In genomic region chrX:15617111-15617510, GRCh38 we compare ENCODE assay signal across 28 cellular contexts. TPM values are rescaled to one million over a fixed set of nuclear protein-coding genes. Genes with fewer than 3 reads are reported as not detected.
"Had no signal": no experiment of that assay in that cellular context is flagged by ENCODE, and none has a peak within 500 bp of the region (broad histone marks: within the 10 kb centered on the region; RNA-seq: fewer than 3 reads in every experiment).

No MANE protein-coding gene starts in this region.

- H3K4me1 Mint-ChIP-seq: activated CD4-positive, alpha-beta memory T cell treated with anti-CD3 and anti-CD28 coated beads, Interleukin-2, amount 10 ng/mL, durations not matched to agents 7 days and 5 days; activated CD4-positive, alpha-beta T cell treated with anti-CD3 and anti-CD28 coated beads for 36 hours; activated naive CD4-positive, alpha-beta T cell treated with anti-CD3 and anti-CD28 coated beads, Interleukin-2, amount 10 ng/mL, durations not matched to agents 7 days and 5 days; activated naive CD8-positive, alpha-beta T cell treated with anti-CD3 and anti-CD28 coated beads for 36 hours; central memory CD8-positive, alpha-beta T cell had no signal

- H3K4me3 Mint-ChIP-seq: activated CD4-positive, alpha-beta memory T cell treated with anti-CD3 and anti-CD28 coated beads, Interleukin-2, amount 10 ng/mL, durations not matched to agents 7 days and 5 days; activated CD4-positive, alpha-beta T cell treated with anti-CD3 and anti-CD28 coated beads for 36 hours; activated naive CD4-positive, alpha-beta T cell treated with anti-CD3 and anti-CD28 coated beads, Interleukin-2, amount 10 ng/mL, durations not matched to agents 7 days and 5 days; activated naive CD8-positive, alpha-beta T cell treated with anti-CD3 and anti-CD28 coated beads for 36 hours; activated T-cell treated with anti-CD3 and anti-CD28 coated beads, Interleukin-2, amount 50 U/mL, for 72 hours; central memory CD8-positive, alpha-beta T cell had no signal

- H3K4me1 ChIP-seq: SJCRH30 had no signal

- H3K4me2 ChIP-seq: SK-N-SH had no signal

- H3K27ac ChIP-seq: RWPE1, SJCRH30, WERI-Rb-1 had no signal

- H3K27me3 Mint-ChIP-seq: activated CD4-positive, alpha-beta T cell treated with anti-CD3 and anti-CD28 coated beads for 36 hours; activated naive CD8-positive, alpha-beta T cell treated with anti-CD3 and anti-CD28 coated beads for 36 hours had no signal

- H3K4me3 ChIP-seq: K562, SJCRH30 had no signal

- H3K9ac ChIP-seq: SK-N-SH had no signal

- H3K36me3 ChIP-seq: SJCRH30, WERI-Rb-1 had no signal

- FAIRE-seq: bronchial epithelial cell, K562 had no signal

- H3K27me3 ChIP-seq: SJCRH30 had no signal

- DNase-seq: activated CD4-positive, alpha-beta memory T cell treated with anti-CD3 and anti-CD28 coated beads, Interleukin-2, amount 10 ng/mL, durations not matched to agents 7 days and 5 days; activated CD4-positive, alpha-beta T cell treated with anti-CD3 and anti-CD28 coated beads for 36 hours; activated CD4-positive, alpha-beta T cell treated with anti-CD3 and anti-CD28 coated beads, Interleukin-2, amount 50 U/mL, for 1 hour; activated CD8-positive, alpha-beta memory T cell treated with anti-CD3 and anti-CD28 coated beads, Interleukin-2, amount 50 U/mL, for 4 hours; activated gamma-delta T cell treated with Interleukin-2 at 50 U/mL for 16 hours; activated naive CD4-positive, alpha-beta T cell treated with anti-CD3 and anti-CD28 coated beads, Interleukin-2, amount 10 ng/mL, durations not matched to agents 7 days and 5 days; activated naive CD8-positive, alpha-beta T cell treated with anti-CD3 and anti-CD28 coated beads for 36 hours; activated T-cell treated with anti-CD3 and anti-CD28 coated beads, Interleukin-2, amount 50 U/mL, for 72 hours; anterior cingulate cortex; Karpas-422; NCI-H1092; NCI-H1417; NCI-H1930; NCI-H2171; NCI-H226; NCI-H526; NCI-H82; OCI-M1; SJCRH30; SK-N-SH; T-helper 1 cell; WERI-Rb-1 had no signal

- H3K27ac Mint-ChIP-seq: activated CD4-positive, alpha-beta memory T cell treated with anti-CD3 and anti-CD28 coated beads, Interleukin-2, amount 10 ng/mL, durations not matched to agents 7 days and 5 days; activated CD4-positive, alpha-beta T cell treated with anti-CD3 and anti-CD28 coated beads for 36 hours; activated naive CD4-positive, alpha-beta T cell treated with anti-CD3 and anti-CD28 coated beads, Interleukin-2, amount 10 ng/mL, durations not matched to agents 7 days and 5 days; activated naive CD8-positive, alpha-beta T cell treated with anti-CD3 and anti-CD28 coated beads for 36 hours; activated T-cell treated with anti-CD3 and anti-CD28 coated beads, Interleukin-2, amount 50 U/mL, for 72 hours; activated T-helper 2 cell treated with anti-CD3 and anti-CD28 coated beads, Interferon-gamma antibody, Interleukin-2, Interleukin-4, amounts not matched to agents 10 μg/mL and 5 μg/mL and 100 μg/mL, durations not matched to agents 14 hours and 24 hours and 36 hours had no signal

- H3K36me3 Mint-ChIP-seq: activated naive CD4-positive, alpha-beta T cell treated with anti-CD3 and anti-CD28 coated beads, Interleukin-2, amount 10 ng/mL, durations not matched to agents 7 days and 5 days; activated naive CD8-positive, alpha-beta T cell treated with anti-CD3 and anti-CD28 coated beads for 36 hours had no signal

- H3K9me3 ChIP-seq: SJCRH30, SK-N-SH had no signal

- H3K9me3 Mint-ChIP-seq: activated CD4-positive, alpha-beta memory T cell treated with anti-CD3 and anti-CD28 coated beads, Interleukin-2, amount 10 ng/mL, durations not matched to agents 7 days and 5 days; activated naive CD4-positive, alpha-beta T cell treated with anti-CD3 and anti-CD28 coated beads, Interleukin-2, amount 10 ng/mL, durations not matched to agents 7 days and 5 days; activated naive CD8-positive, alpha-beta T cell treated with anti-CD3 and anti-CD28 coated beads for 36 hours; activated T-helper 2 cell treated with anti-CD3 and anti-CD28 coated beads, Interferon-gamma antibody, Interleukin-2, Interleukin-4, amounts not matched to agents 10 μg/mL and 5 μg/mL and 100 μg/mL, durations not matched to agents 14 hours and 24 hours and 36 hours; central memory CD8-positive, alpha-beta T cell had no signal

RNA-seq across cellular contexts. Expression of gene ACE2, which starts 16.4 kb away (rescaled TPM):
- total RNA-seq: activated CD4-positive, alpha-beta memory T cell treated with anti-CD3 and anti-CD28 coated beads, Interleukin-2, amount 10 ng/mL, durations not matched to agents 7 days and 5 days; activated CD4-positive, alpha-beta T cell treated with anti-CD3 and anti-CD28 coated beads for 36 hours; activated T-helper 2 cell treated with anti-CD3 and anti-CD28 coated beads, Interferon-gamma antibody, Interleukin-2, Interleukin-4, amounts not matched to agents 10 μg/mL and 5 μg/mL and 100 μg/mL, durations not matched to agents 14 hours and 24 hours and 36 hours; bronchial epithelial cell; T-helper 2 cell treated with Interferon-gamma antibody and Interleukin-4, amounts not matched to agents 100 ng/mL and 5 ng/mL, for 36 hours had no signal
- polyA plus RNA-seq: SK-N-SH had no signal

RNA-seq across cellular contexts. Expression of gene CLTRN, which starts 47.5 kb away (rescaled TPM):
- total RNA-seq: T-helper 2 cell treated with Interferon-gamma antibody and Interleukin-4, amounts not matched to agents 100 ng/mL and 5 ng/mL, for 36 hours had no signal
